ENCODE assay signal across 19 cellular contexts in genomic region chr16:50559804-50560514, GRCh38. TPM values are rescaled to one million over a fixed set of nuclear protein-coding genes. Genes with fewer than 3 reads are reported as not detected.
A peak's percentile ranks its signal among the peaks of the same experiment; 100 is the strongest.
DNase-seq lines count a peak whose midpoint lies in the region; ATAC-seq and TF ChIP-seq lines count a peak whose summit lies in the region.
"Had no signal": no experiment of that assay in that cellular context is flagged by ENCODE, and none has a peak within 500 bp of the region (broad histone marks: within the 10 kb centered on the region; RNA-seq: fewer than 3 reads in every experiment).

No MANE protein-coding gene starts in this region.

- no peak overlapping the region for H3K27ac ChIP-seq in right atrium auricular region
- H3K27ac ChIP-seq in neuronal stem cell (replicated peaks; ENCODE audit: low read length): no peak overlapping the region
- peak overlapping the region in 3 of 4 donors; percentile 8 to 83 (median 59) for H3K27ac ChIP-seq in tibial nerve
- no peak overlapping the region for H3K27ac ChIP-seq in transverse colon
- H3K27ac ChIP-seq: 22Rv1, A549, BLaER1 had no signal

- H4K91ac ChIP-seq in neuronal stem cell (ENCODE audit: low read depth, low read length, poor library complexity): no peak overlapping the region

- no peaks in the 10 kb centered on the region for H3K36me3 Mint-ChIP-seq in activated CD4-positive, alpha-beta memory T cell treated with anti-CD3 and anti-CD28 coated beads, Interleukin-2, amount 10 ng/mL, durations not matched to agents 7 days and 5 days (ENCODE audit: low read depth)
- H3K36me3 Mint-ChIP-seq: CD14-positive monocyte had no signal

- H3K27me3 ChIP-seq in right atrium auricular region (no peaks in the 10 kb centered on the region), neuronal stem cell (ENCODE audit: control insufficient read depth in 3 of 3, insufficient read depth in 3 of 3, low read depth in 1 of 3, low read length in 3 of 3) (no peaks in the 10 kb centered on the region), tibial nerve (no peaks in the 10 kb centered on the region), transverse colon (no peaks in the 10 kb centered on the region)
- H3K27me3 ChIP-seq: BLaER1 had no signal

- peak overlapping the region; percentile 82 for H2BK12ac ChIP-seq in neuronal stem cell (ENCODE audit: low read length)

- TF ChIP-seq POLR2A in tibial nerve (IDR thresholded peaks at IDR 0.05) (peak in 1 of 2 donors; percentile 10), transverse colon (IDR thresholded peaks at IDR 0.05) (no peak)

- no peaks in the 10 kb centered on the region for H3K4me1 ChIP-seq in right atrium auricular region
- no peaks in the 10 kb centered on the region for H3K4me1 ChIP-seq in neuronal stem cell (ENCODE audit: control insufficient read depth in 2 of 2, insufficient read depth in 1 of 2, low read depth in 1 of 2, low read length in 2 of 2)
- H3K4me1 ChIP-seq in tibial nerve: peaks cover 0 to 23% (median 2%) of the 10 kb centered on the region in 4 donors
- peaks cover 0 to under 1% (median 0%) of the 10 kb centered on the region in 4 donors for H3K4me1 ChIP-seq in transverse colon
- H3K4me1 ChIP-seq: A549 had no signal

- no peaks in the 10 kb centered on the region for H3K9me3 Mint-ChIP-seq in activated CD4-positive, alpha-beta memory T cell treated with anti-CD3 and anti-CD28 coated beads, Interleukin-2, amount 10 ng/mL, durations not matched to agents 7 days and 5 days

- no peaks in the 10 kb centered on the region for H3K4me1 Mint-ChIP-seq in activated CD4-positive, alpha-beta memory T cell treated with anti-CD3 and anti-CD28 coated beads, Interleukin-2, amount 10 ng/mL, durations not matched to agents 7 days and 5 days
- H3K4me1 Mint-ChIP-seq: CD14-positive monocyte had no signal

- TF ChIP-seq CTCF in right atrium auricular region (IDR thresholded peaks at IDR 0.05): no peak
- no peak for TF ChIP-seq CTCF in tibial nerve (IDR thresholded peaks at IDR 0.05)
- TF ChIP-seq CTCF in transverse colon (IDR thresholded peaks at IDR 0.05): no peak

- peaks cover 0 to 9% of the 10 kb centered on the region in 2 donors for H3K9me3 ChIP-seq in right atrium auricular region
- peaks cover 0 to 15% of the 10 kb centered on the region in 2 donors for H3K9me3 ChIP-seq in neuronal stem cell (replicated peaks in 1 of 2; ENCODE audit: control insufficient read depth in 2 of 2, insufficient read depth in 1 of 2, low read depth in 1 of 2, low read length in 2 of 2)
- H3K9me3 ChIP-seq in tibial nerve: peaks cover 0 to 16% (median 0%) of the 10 kb centered on the region in 4 donors
- H3K9me3 ChIP-seq in transverse colon: no peaks in the 10 kb centered on the region

- intact Hi-C loops in left ventricle myocardium superior (cut with micrococcal nuclease): no loop called here
- intact Hi-C loops in transverse colon (cut with DNase I; ENCODE audit: low total_unique reads): no loop called here

- no peak overlapping the region for H3K4me3 Mint-ChIP-seq in activated CD4-positive, alpha-beta memory T cell treated with anti-CD3 and anti-CD28 coated beads, Interleukin-2, amount 10 ng/mL, durations not matched to agents 7 days and 5 days
- H3K4me3 Mint-ChIP-seq: CD4-positive, alpha-beta memory T cell had no signal

- no peak overlapping the region for H4K8ac ChIP-seq in neuronal stem cell (ENCODE audit: low read depth, low read length)

- no peak overlapping the region for H2AFZ ChIP-seq in neuronal stem cell (ENCODE audit: low read length)

- H3K4me2 ChIP-seq in neuronal stem cell (ENCODE audit: insufficient read depth, low read length, poor library complexity, severe bottlenecking): no peak overlapping the region
- H3K4me2 ChIP-seq: A549, BLaER1 had no signal

- no peak overlapping the region for H2AK5ac ChIP-seq in neuronal stem cell (ENCODE audit: low read depth, low read length)

- H3K79me1 ChIP-seq in neuronal stem cell (ENCODE audit: low read depth, low read length): no peaks in the 10 kb centered on the region

- no peak overlapping the region for H3K4ac ChIP-seq in neuronal stem cell (ENCODE audit: low read length)

- H3K4me3 ChIP-seq in right atrium auricular region (no peak overlapping the region), neuronal stem cell (ENCODE audit: low read length in 2 of 2) (no peak overlapping the region), tibial nerve (no peak overlapping the region), transverse colon (no peak overlapping the region)
- H3K4me3 ChIP-seq: A549, BLaER1 had no signal

- no CpG with 5 or more reads among the region's 13 CpGs for WGBS in neuronal stem cell (ENCODE audit: extremely low coverage in 2 of 2, insufficient read length in 2 of 2, insufficient replicate concordance in 1 of 2), 2 donors
- WGBS in tibial nerve, 2 donors: 44 to 50% methylated on average over 13 of the region's 13 CpGs
- WGBS in transverse colon (ENCODE audit: low coverage in 1 of 2), 2 donors: 86% methylated on average over 13 of the region's 13 CpGs; no CpG with 5 or more reads in 1 of the 2 donors

- CTCF ChIA-PET in activated CD4-positive, alpha-beta memory T cell treated with anti-CD3 and anti-CD28 coated beads, Interleukin-2, amount 10 ng/mL, durations not matched to agents 7 days and 5 days (lab: Charles Lee): no interaction called here

- H2BK120ac ChIP-seq in neuronal stem cell (ENCODE audit: low read depth, low read length): no peak overlapping the region

- H3K36me3 ChIP-seq in right atrium auricular region (no peaks in the 10 kb centered on the region), neuronal stem cell (replicated peaks in 1 of 2; ENCODE audit: control insufficient read depth in 2 of 2, insufficient read depth in 2 of 2, low read length in 2 of 2) (peaks cover 0 to 29% of the 10 kb centered on the region in 2 donors), tibial nerve (peaks cover 0 to 20% (median 0%) of the 10 kb centered on the region in 3 donors), transverse colon (no peaks in the 10 kb centered on the region)
- H3K36me3 ChIP-seq: BLaER1 had no signal

- peak overlapping the region; percentile 39 for H3K18ac ChIP-seq in neuronal stem cell (ENCODE audit: low read length)

- H2BK5ac ChIP-seq in neuronal stem cell (ENCODE audit: low read length): no peak overlapping the region

- H3K14ac ChIP-seq in neuronal stem cell (ENCODE audit: low read length): peak overlapping the region; percentile 72

- no peak overlapping the region for H2BK15ac ChIP-seq in neuronal stem cell (ENCODE audit: low read length)

- H3K27ac Mint-ChIP-seq in activated CD4-positive, alpha-beta memory T cell treated with anti-CD3 and anti-CD28 coated beads, Interleukin-2, amount 10 ng/mL, durations not matched to agents 7 days and 5 days: no peak overlapping the region
- H3K27ac Mint-ChIP-seq: CD14-positive monocyte; CD4-positive, alpha-beta memory T cell had no signal

- no peaks in the 10 kb centered on the region for H3K27me3 Mint-ChIP-seq in activated CD4-positive, alpha-beta memory T cell treated with anti-CD3 and anti-CD28 coated beads, Interleukin-2, amount 10 ng/mL, durations not matched to agents 7 days and 5 days
- H3K27me3 Mint-ChIP-seq: CD4-positive, alpha-beta memory T cell had no signal

- POLR2A ChIA-PET in activated CD4-positive, alpha-beta memory T cell treated with anti-CD3 and anti-CD28 coated beads, Interleukin-2, amount 10 ng/mL, durations not matched to agents 7 days and 5 days (lab: Charles Lee): no interaction called here

- DNase-seq in left ventricle myocardium superior (peak; percentile 19), right atrium auricular region (ENCODE audit: low spot score) (no peak), midbrain (lab: John Stamatoyannopoulos, UW) (peak; percentile 10), neuronal stem cell (ENCODE audit: low spot score) (no peak), tibial nerve (ENCODE audit: low spot score in 2 of 2) (no peak), transverse colon (no peak), NCI-H1694 (lab: John Stamatoyannopoulos, UW) (no peak)
- DNase-seq in activated CD4-positive, alpha-beta memory T cell treated with anti-CD3 and anti-CD28 coated beads, Interleukin-2, amount 10 ng/mL, durations not matched to agents 7 days and 5 days: no peak
- DNase-seq: AML-193; CD4-positive, alpha-beta memory T cell; DMS79 treated with DMSO at 0.1 percent for 48 hours; GF-D8; GOT3; H7 had no signal

- H3K23ac ChIP-seq in neuronal stem cell (ENCODE audit: low read depth, low read length, poor library complexity): peak overlapping the region; percentile 74

- no peak overlapping the region for H3K9ac ChIP-seq in neuronal stem cell (ENCODE audit: low read depth, low read length, poor library complexity)
- H3K9ac ChIP-seq: BLaER1 had no signal

- ATAC-seq in left ventricle myocardium superior: no peak
- ATAC-seq: A549, HCT116 had no signal

- in situ Hi-C loops in transverse colon (cut with MboI; ENCODE audit: low pct_ligation_motif_present in 1 of 4, low pct_unique_long_range_greater_than_20kb in 1 of 4, low sequenced_read_pairs in 3 of 4): no loop called here

- peak in 1 of 2 donors; percentile 80 for TF ChIP-seq EP300 in tibial nerve (IDR thresholded peaks at IDR 0.05)
- TF ChIP-seq EP300 in transverse colon (IDR thresholded peaks at IDR 0.05; ENCODE audit: low read depth): no peak

RNA-seq across cellular contexts. Expression of gene NKD1, which starts 11.8 kb away (rescaled TPM):
- 0.59 TPM for total RNA-seq in left ventricle myocardium superior
- total RNA-seq in right atrium auricular region: 1 to 10 TPM; 1.1 to 3.0 TPM
- polyA plus RNA-seq in neuronal stem cell (2013, experiment 1 of 2): 1.4 TPM
- 1.7 TPM for polyA plus RNA-seq in neuronal stem cell (2013, experiment 2 of 2)
- total RNA-seq in tibial nerve: 10 to 100 TPM; 20.1 to 92.4 (median 43.1) TPM
- total RNA-seq in transverse colon: 10 to 100 TPM in 1 of 4 donors, 1 to 10 TPM in 3; 1.7 to 98.1 (median 2.5) TPM
- total RNA-seq in activated CD4-positive, alpha-beta memory T cell treated with anti-CD3 and anti-CD28 coated beads, Interleukin-2, amount 10 ng/mL, durations not matched to agents 7 days and 5 days: 1 to 10 TPM in 1 of 2 experiments, under 1 TPM in 1; 0.95 to 1.9 TPM
- polyA plus RNA-seq: CD14-positive monocyte had no signal

Comparison
In these comparisons a context has a peak if more than half of its experiments do, and no peak if none do; other contexts are left out.
1. DNase-seq: peak in left ventricle myocardium superior (single experiment) and midbrain (single experiment); none in right atrium auricular region (single experiment), neuronal stem cell (single experiment), tibial nerve (0 of 2), transverse colon (single experiment), activated CD4-positive, alpha-beta memory T cell treated with anti-CD3 and anti-CD28 coated beads, Interleukin-2, amount 10 ng/mL, durations not matched to agents 7 days and 5 days (single experiment) and NCI-H1694 (single experiment).
2. H3K27ac ChIP-seq: peak in tibial nerve (3 of 4); none in right atrium auricular region (0 of 2), neuronal stem cell (single experiment) and transverse colon (0 of 4).